16 cellular contexts compared by ENCODE assay signal in genomic region chr4:149987330-149987751, GRCh38.
DNase-seq lines count a peak whose midpoint lies in the region; ATAC-seq, FAIRE-seq and TF ChIP-seq lines count a peak whose summit lies in the region.
"Had no signal": no experiment of that assay in that cellular context is flagged by ENCODE, and none has a peak within 500 bp of the region (broad histone marks: within the 10 kb centered on the region; RNA-seq: fewer than 3 reads in every experiment).

No MANE protein-coding gene starts in this region.

- no peaks in the 10 kb centered on the region for H3K79me1 ChIP-seq in neuronal stem cell (ENCODE audit: low read depth, low read length)

- no peak for FAIRE-seq in GM12892 (lab: Jason Lieb, UNC)
- FAIRE-seq: GM18507 had no signal

- no peak for TF ChIP-seq CTCF in endodermal cell (conservative IDR thresholded peaks at IDR 0.05)

- H3K9me3 ChIP-seq in endodermal cell (ENCODE audit: control insufficient read depth, low read length) (no peaks in the 10 kb centered on the region), neuronal stem cell (replicated peaks in 1 of 2; ENCODE audit: control insufficient read depth in 2 of 2, insufficient read depth in 1 of 2, low read depth in 1 of 2, low read length in 2 of 2) (peaks cover 0 to 1% of the 10 kb centered on the region in 2 donors)
- H3K9me3 ChIP-seq: prostate gland had no signal

- peak; percentile 27 for DNase-seq in DMS 273 (lab: John Stamatoyannopoulos, UW; ENCODE audit: unreplicated experiment)
- DNase-seq in DMS 273 treated with DMSO at 0.1 percent for 48 hours (lab: John Stamatoyannopoulos, UW): no peak
- peak; percentile 27 for DNase-seq in NCI-H2171 treated with DMSO at 0.1 percent for 48 hours (lab: John Stamatoyannopoulos, UW)
- no peak for DNase-seq in endodermal cell
- DNase-seq in neuronal stem cell (ENCODE audit: low spot score): no peak
- no peak for DNase-seq in activated gamma-delta T cell treated with Interleukin-2 at 50 U/mL for 16 hours
- no peak for DNase-seq in GM12892 (ENCODE audit: insufficient read length)
- DNase-seq: activated CD4-positive, alpha-beta T cell treated with anti-CD3 and anti-CD28 coated beads for 4 hours; activated effector memory CD4-positive, alpha-beta T cell treated with anti-CD3 and anti-CD28 coated beads, Interleukin-2, amount 50 U/mL, for 16 hours; kidney glomerular epithelial cell; NCI-H526 treated with DMSO at 0.1 percent for 48 hours had no signal

- ATAC-seq in HG02798 (IDR thresholded peaks at IDR 0.05; ENCODE audit: poor library complexity, unreplicated experiment): no peak

- no peaks in the 10 kb centered on the region for H3K9me3 Mint-ChIP-seq in endodermal cell
- H3K9me3 Mint-ChIP-seq: central memory CD8-positive, alpha-beta T cell had no signal

- H3K36me3 ChIP-seq in endodermal cell (ENCODE audit: control insufficient read depth, insufficient read depth, low read length) (no peaks in the 10 kb centered on the region), neuronal stem cell (replicated peaks in 1 of 2; ENCODE audit: control insufficient read depth in 2 of 2, insufficient read depth in 2 of 2, low read length in 2 of 2) (no peaks in the 10 kb centered on the region)
- H3K36me3 ChIP-seq: prostate gland had no signal

- no peak overlapping the region for H3K9ac ChIP-seq in endodermal cell (ENCODE audit: extremely low read depth, low read length, poor library complexity, severe bottlenecking)
- no peak overlapping the region for H3K9ac ChIP-seq in neuronal stem cell (ENCODE audit: low read depth, low read length, poor library complexity)

- H3K27me3 Mint-ChIP-seq in endodermal cell (ENCODE audit: insufficient read depth): no peaks in the 10 kb centered on the region
- H3K27me3 Mint-ChIP-seq: central memory CD8-positive, alpha-beta T cell had no signal

- H2BK15ac ChIP-seq in neuronal stem cell (ENCODE audit: low read length): no peak overlapping the region

- H3K4me3 ChIP-seq in endodermal cell (ENCODE audit: low read length) (no peak overlapping the region), neuronal stem cell (ENCODE audit: low read length in 2 of 2) (no peak overlapping the region)
- H3K4me3 ChIP-seq: prostate gland had no signal

- H3K4me2 ChIP-seq in neuronal stem cell (ENCODE audit: insufficient read depth, low read length, poor library complexity, severe bottlenecking): no peak overlapping the region

- no peak overlapping the region for H3K23ac ChIP-seq in neuronal stem cell (ENCODE audit: low read depth, low read length, poor library complexity)

- H3K4me1 ChIP-seq in endodermal cell (ENCODE audit: control insufficient read depth, insufficient read depth, low read length): no peaks in the 10 kb centered on the region
- peaks cover 0 to 13% of the 10 kb centered on the region in 2 donors for H3K4me1 ChIP-seq in neuronal stem cell (ENCODE audit: control insufficient read depth in 2 of 2, insufficient read depth in 1 of 2, low read depth in 1 of 2, low read length in 2 of 2)
- H3K4me1 ChIP-seq: prostate gland had no signal

- WGBS in endodermal cell (ENCODE audit: insufficient coverage in 1 of 2, insufficient read length in 1 of 2), 2 experiments: 80 to 100% methylated on average over 1 to 2 of the region's 2 CpGs
- no CpG with 5 or more reads among the region's 2 CpGs for WGBS in neuronal stem cell (ENCODE audit: extremely low coverage in 2 of 2, insufficient read length in 2 of 2, insufficient replicate concordance in 1 of 2), 2 donors

- H3K27me3 ChIP-seq in endodermal cell (ENCODE audit: control insufficient read depth, insufficient read depth, low read length, poor library complexity, severe bottlenecking) (no peaks in the 10 kb centered on the region), neuronal stem cell (ENCODE audit: control insufficient read depth in 3 of 3, insufficient read depth in 3 of 3, low read depth in 1 of 3, low read length in 3 of 3) (no peaks in the 10 kb centered on the region)

- H3K27ac ChIP-seq in endodermal cell (ENCODE audit: low read depth, low read length): peak overlapping the region; percentile 14
- H3K27ac ChIP-seq in neuronal stem cell (replicated peaks; ENCODE audit: low read length): no peak overlapping the region
- H3K27ac ChIP-seq: 22Rv1, prostate gland had no signal

- H3K4ac ChIP-seq in neuronal stem cell (ENCODE audit: low read length): no peak overlapping the region

- no peak overlapping the region for H3K4me3 Mint-ChIP-seq in endodermal cell
- H3K4me3 Mint-ChIP-seq: central memory CD8-positive, alpha-beta T cell had no signal

- no peak overlapping the region for H2AK5ac ChIP-seq in neuronal stem cell (ENCODE audit: low read depth, low read length)

- no peak overlapping the region for H3K18ac ChIP-seq in neuronal stem cell (ENCODE audit: low read length)

- no peak overlapping the region for H2BK12ac ChIP-seq in neuronal stem cell (ENCODE audit: low read length)

- no peak overlapping the region for H2BK5ac ChIP-seq in neuronal stem cell (ENCODE audit: low read length)

- H4K8ac ChIP-seq in neuronal stem cell (ENCODE audit: low read depth, low read length): no peak overlapping the region

- H4K91ac ChIP-seq in neuronal stem cell (ENCODE audit: low read depth, low read length, poor library complexity): no peak overlapping the region

- H3K27ac Mint-ChIP-seq in endodermal cell: no peak overlapping the region

- no peak overlapping the region for H2BK120ac ChIP-seq in neuronal stem cell (ENCODE audit: low read depth, low read length)

- H3K4me1 Mint-ChIP-seq in endodermal cell: peaks cover 11% of the 10 kb centered on the region
- H3K4me1 Mint-ChIP-seq: central memory CD8-positive, alpha-beta T cell had no signal

- H3K14ac ChIP-seq in neuronal stem cell (ENCODE audit: low read length): no peak overlapping the region

- H3K36me3 Mint-ChIP-seq in endodermal cell (ENCODE audit: low read depth): no peaks in the 10 kb centered on the region

- peak overlapping the region; percentile 82 for H2AFZ ChIP-seq in neuronal stem cell (ENCODE audit: low read length)

- TF ChIP-seq POLR2A in GM12892 (IDR thresholded peaks at IDR 0.05; ENCODE audit: low read depth, low read length): no peak

Comparison
In these comparisons a context has a peak if more than half of its experiments do, and no peak if none do; other contexts are left out.
1. DNase-seq: peak in DMS 273 (single experiment) and NCI-H2171 treated with DMSO at 0.1 percent for 48 hours (single experiment); none in DMS 273 treated with DMSO at 0.1 percent for 48 hours (single experiment), endodermal cell (single experiment), neuronal stem cell (single experiment), activated gamma-delta T cell treated with Interleukin-2 at 50 U/mL for 16 hours (single experiment) and GM12892 (single experiment).